ENCODE assay signal across 8 cellular contexts in genomic region chr13:93502071-93502470, GRCh38.
"Had no signal": no experiment of that assay in that cellular context is flagged by ENCODE, and none has a peak within 500 bp of the region (broad histone marks: within the 10 kb centered on the region; RNA-seq: fewer than 3 reads in every experiment).

No MANE protein-coding gene starts in this region.

- DNase-seq: H7, HFFc6, Karpas-422, KBM-7 had no signal

- FAIRE-seq: H1, HepG2 had no signal

- ATAC-seq: GM23338, HCT116, HepG2 had no signal
